ENCODE assay signal across 8 cellular contexts in the genomic region with DNA sequence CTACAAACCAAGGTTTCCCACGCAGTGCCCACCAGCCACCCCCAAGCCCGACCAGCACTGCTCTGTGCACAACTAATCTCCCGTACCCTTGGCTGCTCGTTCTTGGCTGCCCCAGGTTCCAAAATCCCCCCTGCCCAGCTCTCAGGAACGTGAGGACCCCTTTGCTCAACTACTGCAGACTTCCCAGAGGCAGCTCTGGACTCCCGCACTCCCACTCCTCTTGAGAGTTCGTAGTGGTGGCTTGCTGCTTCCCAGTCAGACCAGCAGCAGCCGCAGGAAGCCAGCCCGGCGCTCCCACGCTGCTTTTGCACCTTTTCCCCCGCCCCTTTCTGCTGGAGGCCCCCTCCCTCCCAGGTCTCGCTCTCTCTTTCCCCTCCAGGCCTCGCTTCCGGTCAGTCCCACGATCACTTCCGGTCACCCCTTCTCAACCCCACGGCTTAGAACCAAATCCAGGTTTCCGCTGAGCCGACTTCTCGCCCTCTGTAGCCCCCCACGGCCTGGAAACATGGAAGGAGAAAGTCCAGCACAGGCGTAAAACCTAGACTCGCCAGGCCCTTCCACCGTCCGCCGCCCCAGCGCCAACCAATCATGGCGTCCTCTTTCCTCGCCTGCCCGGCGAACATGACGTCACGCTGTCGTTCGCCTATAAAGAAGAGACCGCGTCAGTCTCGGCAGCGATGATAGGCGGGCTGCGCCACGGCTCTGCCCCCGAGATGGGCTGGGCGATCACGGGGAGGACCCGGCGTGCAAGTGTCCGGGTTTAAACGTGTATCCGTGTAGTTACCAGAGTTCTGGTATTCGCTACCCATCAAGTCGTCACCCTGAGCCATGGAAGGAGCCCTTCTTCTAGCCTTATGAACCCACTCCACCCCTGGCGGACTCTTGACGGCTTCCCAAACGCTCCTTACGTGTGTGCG.
DNase-seq lines count a peak whose midpoint lies in the region; ATAC-seq and TF ChIP-seq lines count a peak whose summit lies in the region.

A gene with protein sequence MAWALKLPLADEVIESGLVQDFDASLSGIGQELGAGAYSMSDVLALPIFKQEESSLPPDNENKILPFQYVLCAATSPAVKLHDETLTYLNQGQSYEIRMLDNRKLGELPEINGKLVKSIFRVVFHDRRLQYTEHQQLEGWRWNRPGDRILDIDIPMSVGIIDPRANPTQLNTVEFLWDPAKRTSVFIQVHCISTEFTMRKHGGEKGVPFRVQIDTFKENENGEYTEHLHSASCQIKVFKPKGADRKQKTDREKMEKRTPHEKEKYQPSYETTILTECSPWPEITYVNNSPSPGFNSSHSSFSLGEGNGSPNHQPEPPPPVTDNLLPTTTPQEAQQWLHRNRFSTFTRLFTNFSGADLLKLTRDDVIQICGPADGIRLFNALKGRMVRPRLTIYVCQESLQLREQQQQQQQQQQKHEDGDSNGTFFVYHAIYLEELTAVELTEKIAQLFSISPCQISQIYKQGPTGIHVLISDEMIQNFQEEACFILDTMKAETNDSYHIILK (minus strand): TSS at position 621 of the 917 bp plus-strand sequence. CDS start 713 bp downstream, outside the sequence.

- peak; percentile 90 to 93 for DNase-seq in AML-193 (lab: John Stamatoyannopoulos, UW)
- peak; percentile 75 to 94 for DNase-seq in NCI-H526 (lab: John Stamatoyannopoulos, UW)
- peak; percentile 95 for DNase-seq in activated CD4-positive, alpha-beta T cell treated with anti-CD3 and anti-CD28 coated beads for 48 hours
- peak; percentile 97 for DNase-seq in kidney tubule cell (ENCODE audit: low spot score)
- peak; percentile 78 to 79 for DNase-seq in stimulated activated CD4-positive, alpha-beta T cell treated with anti-CD3 and anti-CD28 coated beads, Interleukin-1b, Interleukin-23, amount 100 ng/mL, for 1 hour (ENCODE audit: low read depth in 2 of 2)

- peak; percentile 94 for ATAC-seq in HG03432 (IDR thresholded peaks at IDR 0.05; ENCODE audit: unreplicated experiment)

- peak within 1 kb of the TSS; percentile 99 for H3K27ac ChIP-seq in cingulate gyrus (ENCODE audit: low read depth, low read length)

- peak; percentile 69 for TF ChIP-seq POLR2A in GM19193 (IDR thresholded peaks at IDR 0.05; ENCODE audit: extremely low read depth, insufficient read depth, insufficient read length)

Comparison
In these comparisons a context has a peak if more than half of its experiments do, and no peak if none do; other contexts are left out.
1. Peak in every context shown above with its lines: DNase-seq, ATAC-seq and H3K27ac ChIP-seq.